ENCODE assay signal across 8 cellular contexts in the genomic region with DNA sequence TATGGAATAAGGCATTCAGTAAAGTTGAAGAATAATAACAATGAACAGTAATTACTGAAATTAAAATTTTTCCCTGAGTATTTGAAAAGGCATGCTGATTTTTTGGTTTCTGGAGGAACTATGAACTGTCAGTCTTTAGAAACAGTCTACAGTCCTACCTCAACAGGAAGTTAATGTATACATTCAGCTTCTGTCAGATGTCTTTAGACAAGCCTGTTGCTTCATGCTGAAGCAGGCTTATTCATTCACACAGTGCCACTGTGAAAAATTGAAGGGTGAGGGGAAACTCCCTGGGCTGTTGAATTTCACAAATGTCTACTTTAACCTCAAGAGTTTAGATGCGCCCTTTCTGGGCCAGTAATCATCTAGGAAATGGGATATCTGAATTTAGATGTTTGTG. TPM values are rescaled to one million over a fixed set of nuclear protein-coding genes. Genes with fewer than 3 reads are reported as not detected.
DNase-seq lines count a peak whose midpoint lies in the region; ATAC-seq and TF ChIP-seq lines count a peak whose summit lies in the region.

No MANE protein-coding gene starts in this region.

- DNase-seq in GM13976 (ENCODE audit: low spot score) (peak; percentile 51), HFFc6 (no peak), PC-3 (no peak), immature natural killer cell (peak; percentile 22 to 30 (median 30)), NCI-H1417 (lab: John Stamatoyannopoulos, UW) (no peak)

- peaks cover 47% of the 10 kb centered on the region for H4K20me1 ChIP-seq in PC-3 (ENCODE audit: low read length)

- H3K4me3 Mint-ChIP-seq in HFFc6 (no peak overlapping the region), immature natural killer cell (peak overlapping the region; percentile 18 to 76 (median 44))

- intact Hi-C loops in PC-3 (cut with micrococcal nuclease), result no loop called here

- H3K27me3 Mint-ChIP-seq in HFFc6 (ENCODE audit: insufficient read depth) (no peaks in the 10 kb centered on the region), immature natural killer cell (ENCODE audit: low read depth in 3 of 3) (peaks cover 7 to 12% (median 11%) of the 10 kb centered on the region in 3 donors)

- H3K4me1 Mint-ChIP-seq in HFFc6 (ENCODE audit: low read depth), result peaks cover 54% of the 10 kb centered on the region
- peaks cover 73 to 88% of the 10 kb centered on the region in 2 donors for H3K4me1 Mint-ChIP-seq in immature natural killer cell

- no peaks in the 10 kb centered on the region for H3K9me2 ChIP-seq in PC-3 (replicated peaks; ENCODE audit: low read length)

- H3K27me3 ChIP-seq in PC-3 (ENCODE audit: low read length), result no peaks in the 10 kb centered on the region

- H3K9ac ChIP-seq in PC-3 (ENCODE audit: low read length), result no peak overlapping the region

- peaks cover 20% of the 10 kb centered on the region for H3K4me1 ChIP-seq in PC-3 (ENCODE audit: insufficient read depth, low read length)

- no peak overlapping the region for H3K4me3 ChIP-seq in PC-3 (ENCODE audit: low read length)

- no peaks in the 10 kb centered on the region for H3F3A ChIP-seq in PC-3 (ENCODE audit: low read length, unreplicated experiment)

- TF ChIP-seq CTCF in GM13976 (IDR thresholded peaks at IDR 0.05; ENCODE audit: borderline replicate concordance, control extremely low read depth, extremely low read depth, insufficient read depth, missing control alignments) (no peak), HFFc6 (IDR thresholded peaks at IDR 0.05) (no peak), PC-3 (conservative IDR thresholded peaks at IDR 0.05; ENCODE audit: low read depth, low read length) (no peak)

- no peak overlapping the region for H3K27ac ChIP-seq in PC-3 (ENCODE audit: low read length)

- BruUV-seq in PC-3 (replicated peaks; lab: Mats Ljungman, UMichigan), result no TSS peak

- CTCF ChIA-PET in PC-3 (lab: Charles Lee), result interaction anchor here (0.6 kb wide), 1 partner anchor 121 kb away, joined by 4 read pairs; no protein-coding TSS in a partner anchor

- peaks cover 92% of the 10 kb centered on the region for H3K79me2 ChIP-seq in PC-3 (ENCODE audit: low read length)

- peak overlapping the region; percentile 29; the same call in 1 of the 2 replicates for H3K27ac Mint-ChIP-seq in HFFc6
- H3K27ac Mint-ChIP-seq in immature natural killer cell, result peak overlapping the region; percentile 62 to 92 (median 84)

- in situ Hi-C loops in GM13976 (cut with MboI; ENCODE audit: low sequenced_read_pairs, unreplicated experiment), result no loop called here

- POLR2A ChIA-PET in PC-3 (lab: Charles Lee; ENCODE audit: unreplicated experiment), result interaction anchor here (0.6 kb wide), 1 partner anchor 27 kb away, joined by 4 read pairs; no protein-coding TSS in a partner anchor

- no peaks in the 10 kb centered on the region for H3K9me3 Mint-ChIP-seq in HFFc6
- no peaks in the 10 kb centered on the region for H3K9me3 Mint-ChIP-seq in immature natural killer cell

- no peaks in the 10 kb centered on the region for H3K36me3 ChIP-seq in PC-3 (ENCODE audit: low read depth, low read length)

- peak overlapping the region; percentile 25; the same call in 1 of the 2 replicates for H3K4me2 ChIP-seq in PC-3 (ENCODE audit: low read length)

- H2AFZ ChIP-seq in PC-3 (ENCODE audit: low read length), result no peak overlapping the region

- no peaks in the 10 kb centered on the region for H3K9me3 ChIP-seq in PC-3 (ENCODE audit: low read length)

- ATAC-seq in PC-3 (no peak), GM21717 (IDR thresholded peaks at IDR 0.05; ENCODE audit: unreplicated experiment) (no peak), HG03342 (IDR thresholded peaks at IDR 0.05; ENCODE audit: unreplicated experiment) (no peak), HG03135 (IDR thresholded peaks at IDR 0.05; ENCODE audit: unreplicated experiment) (no peak)

- H3K36me3 Mint-ChIP-seq in HFFc6 (ENCODE audit: low read depth) (peaks cover 10% of the 10 kb centered on the region), immature natural killer cell (no peaks in the 10 kb centered on the region)

RNA-seq across cellular contexts. Expression of gene NRF1, which starts 3.5 kb away (rescaled TPM):
- total RNA-seq in HFFc6 (2021; fragmentation: NEBNext Ultra II Directional; extraction: Animal tissue kit (Norgen Biotek cat#: 25700)), result 10 to 100 TPM in 4 of 6 experiments, 1 to 10 TPM in 2; 8.8 to 11.8 (median 10.4) TPM
- total RNA-seq in PC-3 (2014; rRNA removed), result 13.6 and 21.1 TPM in 2 replicates
- polyA plus RNA-seq in immature natural killer cell, result 10 to 100 TPM in 2 of 3 donors, 1 to 10 TPM in 1; 9.8 to 24.7 (median 12.7) TPM

Comparison
In these comparisons a context has a peak if more than half of its experiments do, and no peak if none do; other contexts are left out.
1. DNase-seq: peak in GM13976 (single experiment) and immature natural killer cell (3 of 3); none in HFFc6 (single experiment), PC-3 (single experiment) and NCI-H1417 (0 of 3).